In the genomic region with DNA sequence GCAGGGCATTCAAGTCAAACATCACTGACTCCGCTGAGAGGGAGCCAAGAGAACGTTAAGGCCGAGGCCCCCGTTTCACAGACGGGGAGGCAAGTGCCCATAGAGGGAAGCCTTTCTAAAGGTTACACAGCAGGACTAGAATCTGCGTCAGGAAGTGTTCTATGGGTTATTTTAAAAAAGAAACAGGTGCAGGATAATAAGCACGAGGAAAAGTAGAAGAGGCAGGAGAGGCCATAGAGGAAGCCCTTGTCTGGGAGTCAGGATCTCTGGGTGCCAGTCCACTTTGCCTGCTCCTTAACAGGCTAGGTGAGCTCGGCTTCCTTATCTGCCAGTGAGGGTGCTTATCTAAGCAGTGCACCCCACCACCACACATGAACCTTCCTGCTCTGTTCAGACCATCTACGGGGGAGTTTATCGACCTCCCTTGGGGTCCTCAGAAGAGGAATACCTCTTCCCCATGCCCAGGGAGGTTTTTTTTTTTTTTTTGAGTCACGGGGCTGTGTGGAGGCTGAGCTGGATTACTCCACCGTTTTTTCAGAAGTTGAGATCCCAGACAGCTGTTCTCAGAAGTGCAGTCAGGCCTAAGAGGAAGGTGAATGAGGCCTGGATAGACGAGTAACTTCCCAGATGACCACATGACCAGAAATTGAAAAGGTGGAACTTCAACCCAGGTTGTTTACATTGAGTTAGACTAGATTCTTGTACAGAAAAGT, we compare ENCODE assay signal across 8 cellular contexts. TPM values are rescaled to one million over a fixed set of nuclear protein-coding genes. Genes with fewer than 3 reads are reported as not detected.
DNase-seq lines count a peak whose midpoint lies in the region; ATAC-seq and TF ChIP-seq lines count a peak whose summit lies in the region.

No MANE protein-coding gene starts in this region.

- H3K4me3 ChIP-seq in MG63 (peak overlapping the region; percentile 80), iPS-20b (ENCODE audit: low read length) (peak overlapping the region; percentile 80), smooth muscle cell (peak overlapping the region; percentile 80)

- H3K27ac Mint-ChIP-seq in activated naive CD4-positive, alpha-beta T cell treated with anti-CD3 and anti-CD28 coated beads, Interleukin-2, amount 50 U/mL, for 72 hours = peak overlapping the region; percentile 87 to 96

- H3K27me3 ChIP-seq in MG63 (no peaks in the 10 kb centered on the region), iPS-20b (ENCODE audit: insufficient read depth, low read length) (peaks cover 42% of the 10 kb centered on the region), smooth muscle cell (ENCODE audit: low read depth) (no peaks in the 10 kb centered on the region)

- H3K4me1 ChIP-seq in iPS-20b (ENCODE audit: insufficient read depth, low read length) (peaks cover 18% of the 10 kb centered on the region), smooth muscle cell (ENCODE audit: low read depth) (peaks cover 21% of the 10 kb centered on the region)

- 38% methylated on average over 13 of the region's 13 CpGs for WGBS in smooth muscle cell (ENCODE audit: low lambda C conversion rate)

- TF ChIP-seq CTCF in smooth muscle cell (IDR thresholded peaks at IDR 0.05; ENCODE audit: borderline replicate concordance, insufficient read depth, poor library complexity, severe bottlenecking) = no peak

- no peak for ATAC-seq in activated naive CD4-positive, alpha-beta T cell treated with anti-CD3 and anti-CD28 coated beads, Interleukin-2, amount 50 U/mL, for 72 hours
- ATAC-seq in GM21367 (IDR thresholded peaks at IDR 0.05; ENCODE audit: unreplicated experiment) = no peak

- no peaks in the 10 kb centered on the region for H3F3A ChIP-seq in smooth muscle cell (ENCODE audit: low read depth)

- peak overlapping the region; percentile 52 for H3K9ac ChIP-seq in iPS-20b (ENCODE audit: low read depth, low read length)
- no peak overlapping the region for H3K9ac ChIP-seq in smooth muscle cell (ENCODE audit: low read depth)

- no peaks in the 10 kb centered on the region for H3K9me3 ChIP-seq in MG63
- no peaks in the 10 kb centered on the region for H3K9me3 ChIP-seq in iPS-20b (ENCODE audit: insufficient read depth, low read depth, low read length)
- H3K9me3 ChIP-seq in smooth muscle cell (replicated peaks; ENCODE audit: low read depth) = no peaks in the 10 kb centered on the region

- DNase-seq in NCI-H2081 treated with DMSO at 0.1 percent for 48 hours (lab: John Stamatoyannopoulos, UW) = peak; percentile 24
- DNase-seq in NCI-H2081 (lab: John Stamatoyannopoulos, UW) = no peak
- DNase-seq in MG63 = no peak
- no peak for DNase-seq in activated naive CD4-positive, alpha-beta T cell treated with anti-CD3 and anti-CD28 coated beads, Interleukin-2, amount 50 U/mL, for 72 hours (ENCODE audit: low spot score in 2 of 2)
- no peak for DNase-seq in smooth muscle cell (lab: John Stamatoyannopoulos, UW; ENCODE audit: unreplicated experiment)
- no peak for DNase-seq in epidermal melanocyte (ENCODE audit: insufficient read length, low spot score)

- no peak overlapping the region for H3K27ac ChIP-seq in iPS-20b (ENCODE audit: low read length)
- peak overlapping the region; percentile 89 for H3K27ac ChIP-seq in smooth muscle cell (ENCODE audit: low read depth)

- peak overlapping the region; percentile 54 for H2AFZ ChIP-seq in smooth muscle cell (ENCODE audit: low read depth)

- peak overlapping the region; percentile 94 for H3K4me2 ChIP-seq in smooth muscle cell

- H3K36me3 ChIP-seq in MG63 (peaks cover 9% of the 10 kb centered on the region), iPS-20b (ENCODE audit: insufficient read depth, low read depth, low read length) (no peaks in the 10 kb centered on the region), smooth muscle cell (ENCODE audit: low read depth) (no peaks in the 10 kb centered on the region)

- H3K36me3 Mint-ChIP-seq in activated naive CD4-positive, alpha-beta T cell treated with anti-CD3 and anti-CD28 coated beads, Interleukin-2, amount 50 U/mL, for 72 hours = peaks cover 5 to 14% of the 10 kb centered on the region in 2 donors

- peaks cover 28% of the 10 kb centered on the region for H3K79me2 ChIP-seq in smooth muscle cell (ENCODE audit: low read depth)

- peaks cover 11% of the 10 kb centered on the region for H4K20me1 ChIP-seq in smooth muscle cell (ENCODE audit: low read depth)

- H3K9me3 Mint-ChIP-seq in activated naive CD4-positive, alpha-beta T cell treated with anti-CD3 and anti-CD28 coated beads, Interleukin-2, amount 50 U/mL, for 72 hours = no peaks in the 10 kb centered on the region

RNA-seq across cellular contexts. Expression of a gene that starts 1.2 kb away (rescaled TPM):
- total RNA-seq in MG63 (2014; rRNA removed; shearing (Covaris generic); ENCODE audit: low replicate concordance) = 8.2 and 18.1 TPM in 2 replicates
- 10 to 100 TPM; 10.3 to 32.4 TPM for total RNA-seq in activated naive CD4-positive, alpha-beta T cell treated with anti-CD3 and anti-CD28 coated beads, Interleukin-2, amount 50 U/mL, for 72 hours
- 14.6 and 18.3 TPM in 2 replicates for total RNA-seq in smooth muscle cell
- 18.8 and 24.3 TPM in 2 replicates for polyA plus RNA-seq in smooth muscle cell
